In the genomic region with DNA sequence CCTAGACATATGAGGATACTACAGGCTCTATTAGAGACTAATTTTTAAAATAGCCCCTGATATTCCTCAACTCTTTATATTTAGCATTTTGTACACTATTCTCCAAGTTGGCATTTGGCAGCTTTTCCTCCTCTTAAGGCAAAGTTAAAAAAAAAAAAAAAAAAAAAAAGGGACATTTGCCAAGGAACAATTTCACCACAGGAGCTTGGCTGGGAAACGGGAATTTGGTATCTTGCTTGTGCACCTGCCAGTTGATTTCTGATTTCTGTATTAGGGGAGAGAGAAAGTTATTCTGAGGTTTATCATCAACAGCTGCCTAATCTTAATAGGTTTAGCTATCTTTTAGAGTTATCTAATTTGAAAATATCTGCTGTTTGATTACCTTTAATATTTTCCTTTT, we compare ENCODE assay signal across 12 cellular contexts.
A peak's percentile ranks its signal among the peaks of the same experiment; 100 is the strongest.
DNase-seq lines count a peak whose midpoint lies in the region; ATAC-seq, FAIRE-seq and TF ChIP-seq lines count a peak whose summit lies in the region.
"Had no signal": no experiment of that assay in that cellular context is flagged by ENCODE, and none has a peak within 500 bp of the region (broad histone marks: within the 10 kb centered on the region; RNA-seq: fewer than 3 reads in every experiment).

No MANE protein-coding gene starts in this region.

- no peak overlapping the region for H3K4me3 ChIP-seq in pancreas
- H3K4me3 ChIP-seq: upper lobe of left lung had no signal

- FAIRE-seq in pancreas (lab: Jason Lieb, UNC): no peak

- H3K4me3 Mint-ChIP-seq in brain: peak overlapping the region in 1 of 5 experiments; percentile 46
- H3K4me3 Mint-ChIP-seq: activated naive CD4-positive, alpha-beta T cell treated with anti-CD3 and anti-CD28 coated beads, Interleukin-2, amount 10 ng/mL, durations not matched to agents 7 days and 5 days had no signal

- 4 to 7% methylated on average over 1 of the region's 1 CpG for WGBS in pancreas, 2 donors

- H3K9me3 ChIP-seq in pancreas: no peaks in the 10 kb centered on the region
- H3K9me3 ChIP-seq: upper lobe of left lung had no signal

- H3K4me1 ChIP-seq in pancreas: peaks cover 0 to 4% (median 4%) of the 10 kb centered on the region in 3 donors

- no peaks in the 10 kb centered on the region for H3K27me3 ChIP-seq in pancreas
- H3K27me3 ChIP-seq: upper lobe of left lung had no signal

- H3K9me3 Mint-ChIP-seq in brain: peaks cover 0 to 6% (median 0%) of the 10 kb centered on the region in 5 experiments
- H3K9me3 Mint-ChIP-seq: activated naive CD4-positive, alpha-beta T cell treated with anti-CD3 and anti-CD28 coated beads, Interleukin-2, amount 10 ng/mL, durations not matched to agents 7 days and 5 days; CD4-positive, alpha-beta memory T cell had no signal

- intact Hi-C loops in pancreas (cut with DNase I): loop anchor here in 2 of 3 donors (5.0 to 10.0 kb wide), 3 partner anchors 88 to 588 kb away; no protein-coding TSS in a partner anchor

- DNase-seq in DMS79 treated with DMSO at 0.1 percent for 48 hours (lab: John Stamatoyannopoulos, UW): peak; percentile 74
- no peak for DNase-seq in DMS79 (lab: John Stamatoyannopoulos, UW)
- DNase-seq in NCI-H1092 treated with DMSO at 0.1 percent for 48 hours (lab: John Stamatoyannopoulos, UW): peak; percentile 56
- peak in 1 of 6 donors; percentile 14 for DNase-seq in pancreas
- DNase-seq in activated effector memory CD4-positive, alpha-beta T cell treated with anti-CD3 and anti-CD28 coated beads, Interleukin-2, amount 50 U/mL, for 16 hours: no peak
- no peak for DNase-seq in AG08395 (ENCODE audit: low spot score)
- DNase-seq: 8988T; activated naive CD4-positive, alpha-beta T cell treated with anti-CD3 and anti-CD28 coated beads, Interleukin-2, amount 10 ng/mL, durations not matched to agents 7 days and 5 days had no signal

- H3K36me3 ChIP-seq in pancreas: no peaks in the 10 kb centered on the region
- H3K36me3 ChIP-seq: upper lobe of left lung had no signal

- peak overlapping the region in 3 of 4 donors; percentile 25 to 66 (median 51) for H3K27ac ChIP-seq in pancreas

- H3K27me3 Mint-ChIP-seq in brain: peaks cover 12% of the 10 kb centered on the region
- H3K27me3 Mint-ChIP-seq: CD4-positive, alpha-beta memory T cell had no signal

- ATAC-seq in pancreas (peak; percentile 63 to 77 (median 72)), HG03442 (IDR thresholded peaks at IDR 0.05; ENCODE audit: unreplicated experiment) (no peak)

- TF ChIP-seq CTCF in brain (conservative IDR thresholded peaks at IDR 0.05): no peak
- TF ChIP-seq CTCF in pancreas (IDR thresholded peaks at IDR 0.05): no peak

- peak overlapping the region in 4 of 5 experiments; percentile 21 to 68 (median 52) for H3K27ac Mint-ChIP-seq in brain
- H3K27ac Mint-ChIP-seq: activated naive CD4-positive, alpha-beta T cell treated with anti-CD3 and anti-CD28 coated beads, Interleukin-2, amount 10 ng/mL, durations not matched to agents 7 days and 5 days had no signal

- peaks cover 46% of the 10 kb centered on the region for H3K4me1 Mint-ChIP-seq in brain

- no peaks in the 10 kb centered on the region for H3K36me3 Mint-ChIP-seq in brain
- H3K36me3 Mint-ChIP-seq: activated naive CD4-positive, alpha-beta T cell treated with anti-CD3 and anti-CD28 coated beads, Interleukin-2, amount 10 ng/mL, durations not matched to agents 7 days and 5 days; CD4-positive, alpha-beta memory T cell had no signal

Comparison
In these comparisons a context has a peak if more than half of its experiments do, and no peak if none do; other contexts are left out.
1. DNase-seq: peak in DMS79 treated with DMSO at 0.1 percent for 48 hours (single experiment) and NCI-H1092 treated with DMSO at 0.1 percent for 48 hours (single experiment); none in DMS79 (single experiment), activated effector memory CD4-positive, alpha-beta T cell treated with anti-CD3 and anti-CD28 coated beads, Interleukin-2, amount 50 U/mL, for 16 hours (single experiment) and AG08395 (single experiment).